ENCODE assay signal across 19 cellular contexts in genomic region chr2:204260906-204261305, GRCh38.
DNase-seq lines count a peak whose midpoint lies in the region; TF ChIP-seq lines count a peak whose summit lies in the region.
"Had no signal": no experiment of that assay in that cellular context is flagged by ENCODE, and none has a peak within 500 bp of the region (broad histone marks: within the 10 kb centered on the region; RNA-seq: fewer than 3 reads in every experiment).

No MANE protein-coding gene starts in this region.

- no peak overlapping the region for H3K4me3 Mint-ChIP-seq in nephron
- H3K4me3 Mint-ChIP-seq in nephron progenitor cell: no peak overlapping the region
- H3K4me3 Mint-ChIP-seq: CD4-positive, CD25-positive, alpha-beta regulatory T cell; H9; T-cell had no signal

- H3K27me3 ChIP-seq in WERI-Rb-1 (ENCODE audit: insufficient read depth, low read depth, severe bottlenecking): peaks cover 9% of the 10 kb centered on the region
- H3K27me3 ChIP-seq: BLaER1, SJSA1 had no signal

- DNase-seq in NCI-H2171 treated with DMSO at 0.1 percent for 48 hours (lab: John Stamatoyannopoulos, UW) (peak; percentile 75), NCI-H2171 (lab: John Stamatoyannopoulos, UW) (no peak), WERI-Rb-1 (peak; percentile 70), substantia nigra (lab: John Stamatoyannopoulos, UW) (peak in 1 of 49 donors; percentile 24), NCI-H446 (lab: John Stamatoyannopoulos, UW) (no peak), nephron progenitor cell (no peak), foreskin fibroblast (no peak)
- DNase-seq: CD4-positive, CD25-positive, alpha-beta regulatory T cell; DND-41; H9; Kasumi-1; NCI-H2029; Right ventricle myocardium superior; RPMI8226; T-cell had no signal

- H3K36me3 Mint-ChIP-seq in nephron (ENCODE audit: low read depth): no peaks in the 10 kb centered on the region
- H3K36me3 Mint-ChIP-seq in nephron progenitor cell (ENCODE audit: low read depth): no peaks in the 10 kb centered on the region
- H3K36me3 Mint-ChIP-seq: CD4-positive, CD25-positive, alpha-beta regulatory T cell; T-cell had no signal

- H3K36me3 ChIP-seq in WERI-Rb-1: no peaks in the 10 kb centered on the region
- H3K36me3 ChIP-seq: BLaER1, SJSA1 had no signal

- no peaks in the 10 kb centered on the region for H3K9me3 ChIP-seq in WERI-Rb-1 (ENCODE audit: severe bottlenecking)
- H3K9me3 ChIP-seq: BLaER1, SJSA1 had no signal

- H3K27me3 Mint-ChIP-seq in nephron (ENCODE audit: low read depth): peaks cover 28% of the 10 kb centered on the region
- H3K27me3 Mint-ChIP-seq in nephron progenitor cell (ENCODE audit: low read depth, poor library complexity): no peaks in the 10 kb centered on the region

- peaks cover 54% of the 10 kb centered on the region for H3K4me1 Mint-ChIP-seq in nephron
- H3K4me1 Mint-ChIP-seq in nephron progenitor cell: peaks cover 93% of the 10 kb centered on the region
- H3K4me1 Mint-ChIP-seq: T-cell had no signal

- H3K9me3 Mint-ChIP-seq in nephron: no peaks in the 10 kb centered on the region
- no peaks in the 10 kb centered on the region for H3K9me3 Mint-ChIP-seq in nephron progenitor cell
- H3K9me3 Mint-ChIP-seq: CD4-positive, CD25-positive, alpha-beta regulatory T cell; H9; T-cell had no signal

- H3K27ac ChIP-seq in WERI-Rb-1 (no peak overlapping the region), substantia nigra (ENCODE audit: low read depth, low read length, poor library complexity, severe bottlenecking) (peak overlapping the region; percentile 35)
- H3K27ac ChIP-seq: BLaER1, SJSA1 had no signal

- H3K4me3 ChIP-seq in WERI-Rb-1 (ENCODE audit: low read depth, low read length): no peak overlapping the region
- H3K4me3 ChIP-seq in foreskin fibroblast (ENCODE audit: low read depth in 1 of 2, low read length in 2 of 2): no peak overlapping the region
- H3K4me3 ChIP-seq: BLaER1, K562, SJSA1 had no signal

- peak overlapping the region in 2 of 3 experiments; percentile 18 to 81 for H3K27ac Mint-ChIP-seq in nephron
- no peak overlapping the region for H3K27ac Mint-ChIP-seq in nephron progenitor cell
- H3K27ac Mint-ChIP-seq: CD4-positive, CD25-positive, alpha-beta regulatory T cell; T-cell had no signal

- TF ChIP-seq CTCF in WERI-Rb-1 (IDR thresholded peaks at IDR 0.05; ENCODE audit: low read depth, low read length) (no peak), nephron (IDR thresholded peaks at IDR 0.05; ENCODE audit: unreplicated experiment in 3 of 3) (no peak), nephron progenitor cell (IDR thresholded peaks at IDR 0.05) (no peak), foreskin fibroblast (IDR thresholded peaks at IDR 0.05; ENCODE audit: low read depth, low read length) (no peak)

Comparison
In these comparisons a context has a peak if more than half of its experiments do, and no peak if none do; other contexts are left out.
1. DNase-seq: peak in NCI-H2171 treated with DMSO at 0.1 percent for 48 hours (single experiment) and WERI-Rb-1 (single experiment); none in NCI-H2171 (single experiment), NCI-H446 (0 of 2), nephron progenitor cell (single experiment) and foreskin fibroblast (0 of 2).